ENCODE assay signal across 9 cellular contexts in the genomic region with DNA sequence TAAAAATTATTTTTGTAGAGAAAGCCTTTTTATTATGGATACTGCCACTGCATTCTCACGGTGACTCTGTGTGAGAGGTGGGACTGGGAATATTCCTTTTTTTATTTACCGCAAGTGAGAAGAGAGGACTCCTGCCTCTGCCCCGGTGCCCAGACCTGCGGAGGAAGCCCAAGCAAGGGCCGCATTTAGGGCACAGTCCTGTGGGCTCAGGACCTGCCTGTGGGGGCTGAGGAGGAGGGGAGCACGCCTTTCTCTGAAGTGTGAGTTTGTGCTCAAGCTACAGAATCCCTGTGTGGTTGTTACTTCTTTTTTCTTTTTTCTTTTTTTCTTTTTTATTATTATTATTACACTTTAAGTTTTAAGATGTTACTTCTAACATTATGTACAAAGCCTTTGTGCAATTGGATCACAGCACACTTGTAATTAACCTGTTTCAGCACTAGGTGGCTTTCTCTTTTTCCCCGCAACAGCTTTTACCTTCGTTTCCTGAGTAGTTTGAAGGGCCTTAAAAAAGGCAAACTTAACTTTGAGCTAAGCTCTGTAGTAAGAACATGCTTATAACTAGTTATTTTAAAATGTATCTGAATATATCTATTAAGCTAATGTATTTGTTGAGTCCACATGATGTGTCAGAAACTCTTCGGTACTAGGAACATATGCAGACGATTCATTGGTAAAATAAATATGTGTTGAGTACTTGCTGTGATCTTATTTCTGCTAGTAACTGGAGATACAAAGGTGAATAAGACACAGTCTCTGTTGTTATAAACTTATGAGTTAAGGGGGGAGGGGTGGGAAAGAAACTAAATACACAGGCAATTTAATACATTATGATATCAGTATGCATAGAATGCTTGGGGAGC. TPM values are rescaled to one million over a fixed set of nuclear protein-coding genes. Genes with fewer than 3 reads are reported as not detected.
DNase-seq lines count a peak whose midpoint lies in the region; ATAC-seq and TF ChIP-seq lines count a peak whose summit lies in the region.
"Had no signal": no experiment of that assay in that cellular context is flagged by ENCODE, and none has a peak within 500 bp of the region (broad histone marks: within the 10 kb centered on the region; RNA-seq: fewer than 3 reads in every experiment).

No MANE protein-coding gene starts in this region.

- H3K4me3 Mint-ChIP-seq in activated CD4-positive, alpha-beta memory T cell treated with anti-CD3 and anti-CD28 coated beads, Interleukin-2, amount 10 ng/mL, durations not matched to agents 7 days and 5 days = no peak overlapping the region

- DNase-seq in DMS53 (lab: John Stamatoyannopoulos, UW) (peak; percentile 75), MV-4-11 (lab: John Stamatoyannopoulos, UW) (peak; percentile 12), breast epithelium (ENCODE audit: low spot score in 2 of 2) (no peak), mesenchymal stem cell (peak; percentile 67), AG08395 (ENCODE audit: low spot score) (no peak)
- DNase-seq in activated CD4-positive, alpha-beta memory T cell treated with anti-CD3 and anti-CD28 coated beads, Interleukin-2, amount 10 ng/mL, durations not matched to agents 7 days and 5 days = no peak

- no peak overlapping the region for H3K23ac ChIP-seq in mesenchymal stem cell (ENCODE audit: low read length in 2 of 2)

- intact Hi-C loops in breast epithelium (cut with DNase I; ENCODE audit: low total_unique reads) = no loop called here

- peaks cover 20% of the 10 kb centered on the region for H3K27me3 Mint-ChIP-seq in activated CD4-positive, alpha-beta memory T cell treated with anti-CD3 and anti-CD28 coated beads, Interleukin-2, amount 10 ng/mL, durations not matched to agents 7 days and 5 days

- H2BK12ac ChIP-seq in mesenchymal stem cell (ENCODE audit: low read length in 2 of 2) = peak overlapping the region in 1 of 2 experiments; percentile 8

- POLR2A ChIA-PET in activated CD4-positive, alpha-beta memory T cell treated with anti-CD3 and anti-CD28 coated beads, Interleukin-2, amount 10 ng/mL, durations not matched to agents 7 days and 5 days (lab: Charles Lee) = no interaction called here

- no peak overlapping the region for H3K4me2 ChIP-seq in mesenchymal stem cell (ENCODE audit: low read length, poor library complexity, severe bottlenecking)

- TF ChIP-seq POLR2A in breast epithelium (IDR thresholded peaks at IDR 0.05) = no peak

- no peak overlapping the region for H2AFZ ChIP-seq in mesenchymal stem cell (ENCODE audit: low read depth, low read length)

- no peak overlapping the region for H3K27ac ChIP-seq in breast epithelium
- H3K27ac ChIP-seq in mesenchymal stem cell (ENCODE audit: low read length, poor library complexity, severe bottlenecking) = no peak overlapping the region
- H3K27ac ChIP-seq: SJSA1 had no signal

- H4K8ac ChIP-seq in mesenchymal stem cell (ENCODE audit: low read length) = no peak overlapping the region

- TF ChIP-seq CTCF in breast epithelium (IDR thresholded peaks at IDR 0.05) = peak in 2 of 3 donors; percentile 54 to 68

- peak overlapping the region; percentile 19 for H3K9ac ChIP-seq in mesenchymal stem cell (ENCODE audit: low read length)

- 58% methylated on average over 7 of the region's 10 CpGs for WGBS in mesenchymal stem cell

- H4K91ac ChIP-seq in mesenchymal stem cell (ENCODE audit: low read length) = no peak overlapping the region

- no peak overlapping the region for H3K4me3 ChIP-seq in breast epithelium
- no peak overlapping the region for H3K4me3 ChIP-seq in mesenchymal stem cell (ENCODE audit: insufficient read depth in 1 of 2, low read depth in 1 of 2, low read length in 2 of 2)
- H3K4me3 ChIP-seq: SJSA1 had no signal

- no peak overlapping the region for H3K14ac ChIP-seq in mesenchymal stem cell (ENCODE audit: low read length in 2 of 2)

- H3K4ac ChIP-seq in mesenchymal stem cell (ENCODE audit: low read depth in 1 of 2, low read length in 2 of 2) = no peak overlapping the region

- no peaks in the 10 kb centered on the region for H3K9me3 Mint-ChIP-seq in activated CD4-positive, alpha-beta memory T cell treated with anti-CD3 and anti-CD28 coated beads, Interleukin-2, amount 10 ng/mL, durations not matched to agents 7 days and 5 days

- peaks cover 1% of the 10 kb centered on the region for H3K79me1 ChIP-seq in mesenchymal stem cell (replicated peaks; ENCODE audit: low read length, poor library complexity, severe bottlenecking)

- peak; percentile 88 for ATAC-seq in GM19395 (IDR thresholded peaks at IDR 0.05; ENCODE audit: unreplicated experiment)
- ATAC-seq in GM21717 (IDR thresholded peaks at IDR 0.05; ENCODE audit: unreplicated experiment) = no peak

- no peak overlapping the region for H3K18ac ChIP-seq in mesenchymal stem cell (ENCODE audit: low read depth in 1 of 2, low read length in 2 of 2)

- H3K4me1 Mint-ChIP-seq in activated CD4-positive, alpha-beta memory T cell treated with anti-CD3 and anti-CD28 coated beads, Interleukin-2, amount 10 ng/mL, durations not matched to agents 7 days and 5 days = peaks cover 1% of the 10 kb centered on the region

- no peak overlapping the region for H2BK120ac ChIP-seq in mesenchymal stem cell (ENCODE audit: low read depth, low read length)

- H3K27me3 ChIP-seq in breast epithelium (no peaks in the 10 kb centered on the region), mesenchymal stem cell (ENCODE audit: control insufficient read depth in 1 of 2, insufficient read depth in 1 of 2, low read length in 2 of 2) (no peaks in the 10 kb centered on the region)
- H3K27me3 ChIP-seq: SJSA1 had no signal

- no peak overlapping the region for H3K27ac Mint-ChIP-seq in activated CD4-positive, alpha-beta memory T cell treated with anti-CD3 and anti-CD28 coated beads, Interleukin-2, amount 10 ng/mL, durations not matched to agents 7 days and 5 days

- no peak overlapping the region for H2BK15ac ChIP-seq in mesenchymal stem cell (ENCODE audit: low read depth, poor library complexity, severe bottlenecking)

- H3K9me3 ChIP-seq in breast epithelium = no peaks in the 10 kb centered on the region
- no peaks in the 10 kb centered on the region for H3K9me3 ChIP-seq in mesenchymal stem cell (ENCODE audit: control insufficient read depth, low read length)
- H3K9me3 ChIP-seq: SJSA1 had no signal

- no peak overlapping the region for H2BK5ac ChIP-seq in mesenchymal stem cell (ENCODE audit: low read depth, low read length, poor library complexity, severe bottlenecking)

- H3K36me3 ChIP-seq in breast epithelium = no peaks in the 10 kb centered on the region
- H3K36me3 ChIP-seq in mesenchymal stem cell (ENCODE audit: control insufficient read depth in 1 of 2, insufficient read depth in 2 of 2, low read depth in 1 of 2, low read length in 2 of 2) = no peaks in the 10 kb centered on the region
- H3K36me3 ChIP-seq: SJSA1 had no signal

- H3K4me1 ChIP-seq in breast epithelium = peaks cover 0 to 3% of the 10 kb centered on the region in 2 donors
- peaks cover 14% of the 10 kb centered on the region for H3K4me1 ChIP-seq in mesenchymal stem cell (ENCODE audit: control insufficient read depth, insufficient read depth, low read depth, low read length)

- H3K36me3 Mint-ChIP-seq in activated CD4-positive, alpha-beta memory T cell treated with anti-CD3 and anti-CD28 coated beads, Interleukin-2, amount 10 ng/mL, durations not matched to agents 7 days and 5 days (ENCODE audit: low read depth) = no peaks in the 10 kb centered on the region

- no peak overlapping the region for H2AK5ac ChIP-seq in mesenchymal stem cell (ENCODE audit: low read length, severe bottlenecking)

- CTCF ChIA-PET in activated CD4-positive, alpha-beta memory T cell treated with anti-CD3 and anti-CD28 coated beads, Interleukin-2, amount 10 ng/mL, durations not matched to agents 7 days and 5 days (lab: Charles Lee) = interaction anchor here (0.7 to 2.1 kb wide), 7 partner anchors 12 to 182 kb away, joined by 3 to 10 read pairs (median 4); no protein-coding TSS in a partner anchor

RNA-seq across cellular contexts. Expression of gene AMOTL1, which starts 18.3 kb away (rescaled TPM):
- 10 to 100 TPM; 35.5 to 41.4 (median 39.0) TPM for total RNA-seq in breast epithelium
- 20.5 TPM for polyA plus RNA-seq in mesenchymal stem cell (2013, experiment 1 of 2)
- polyA plus RNA-seq in mesenchymal stem cell (2013, experiment 2 of 2) = 19.9 TPM
- total RNA-seq in activated CD4-positive, alpha-beta memory T cell treated with anti-CD3 and anti-CD28 coated beads, Interleukin-2, amount 10 ng/mL, durations not matched to agents 7 days and 5 days = 1 to 10 TPM; 4.0 to 4.3 TPM

Comparison
In these comparisons a context has a peak if more than half of its experiments do, and no peak if none do; other contexts are left out.
1. DNase-seq: peak in DMS53 (single experiment), MV-4-11 (single experiment) and mesenchymal stem cell (single experiment); none in breast epithelium (0 of 2), AG08395 (single experiment) and activated CD4-positive, alpha-beta memory T cell treated with anti-CD3 and anti-CD28 coated beads, Interleukin-2, amount 10 ng/mL, durations not matched to agents 7 days and 5 days (single experiment).
2. RNA of gene AMOTL1, which starts 18.3 kb away (total RNA-seq): 35.5 to 41.4 TPM in breast epithelium; 4.0 to 4.3 TPM in activated CD4-positive, alpha-beta memory T cell treated with anti-CD3 and anti-CD28 coated beads, Interleukin-2, amount 10 ng/mL, durations not matched to agents 7 days and 5 days; every median in the first group is over 4 times any median in the second.